30 cellular contexts compared by ENCODE assay signal in the genomic region with DNA sequence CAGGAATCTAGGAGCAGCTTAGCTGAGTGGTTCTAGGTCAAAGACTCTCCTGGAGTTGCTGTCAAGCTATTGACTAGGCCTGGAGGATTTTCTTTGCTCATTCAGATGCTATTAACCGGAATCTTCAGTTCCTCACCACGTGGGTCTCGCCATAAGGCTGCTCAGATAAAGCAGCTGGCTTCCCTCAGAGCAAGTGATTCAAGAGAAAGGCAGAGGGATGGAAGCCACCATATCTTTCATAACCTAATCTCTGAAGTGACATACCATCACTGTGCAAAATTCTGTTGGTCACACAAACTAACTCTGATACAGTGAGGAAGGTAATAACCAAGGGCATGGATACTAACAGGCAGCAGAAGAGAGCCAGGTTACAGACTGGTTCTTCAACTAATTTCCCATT.
"Had no signal": no experiment of that assay in that cellular context is flagged by ENCODE, and none has a peak within 500 bp of the region (broad histone marks: within the 10 kb centered on the region; RNA-seq: fewer than 3 reads in every experiment).

No MANE protein-coding gene starts in this region.

- H3K9me3 Mint-ChIP-seq: activated B cell treated with CpG ODN at 0.5 μM for 24 hours; activated CD4-positive, alpha-beta T cell treated with anti-CD3 and anti-CD28 coated beads, Interleukin-2, amount 10 ng/mL, durations not matched to agents 24 days and 14 days; activated naive CD4-positive, alpha-beta T cell treated with anti-CD3 and anti-CD28 coated beads for 36 hours; activated T-cell treated with anti-CD3 and anti-CD28 coated beads, Interleukin-2, amount 50 U/mL, for 4 hours; IgD-negative memory B cell had no signal

- H3K27ac Mint-ChIP-seq: activated B cell treated with CpG ODN at 0.5 μM for 24 hours; activated CD4-positive, alpha-beta T cell treated with anti-CD3 and anti-CD28 coated beads, Interleukin-2, amount 10 ng/mL, durations not matched to agents 24 days and 14 days; activated naive CD4-positive, alpha-beta T cell treated with anti-CD3 and anti-CD28 coated beads for 36 hours; activated naive CD8-positive, alpha-beta T cell; IgD-negative memory B cell had no signal

- H3K27me3 ChIP-seq: brain microvascular endothelial cell, cardiac muscle cell, MG63, Peyer's patch, SJCRH30 had no signal

- H3K36me3 ChIP-seq: brain microvascular endothelial cell, cardiac muscle cell, MG63, SJCRH30 had no signal

- H3K9me3 ChIP-seq: MG63, Peyer's patch, SJCRH30, SK-N-SH had no signal

- H3K9ac ChIP-seq: SK-N-SH had no signal

- H3K27me3 Mint-ChIP-seq: activated B cell treated with CpG ODN at 0.5 μM for 24 hours; activated CD4-positive, alpha-beta T cell treated with anti-CD3 and anti-CD28 coated beads, Interleukin-2, amount 10 ng/mL, durations not matched to agents 24 days and 14 days; activated naive CD8-positive, alpha-beta T cell; IgD-negative memory B cell had no signal

- H3K4me1 ChIP-seq: Peyer's patch, SJCRH30 had no signal

- ATAC-seq: activated T-cell treated with anti-CD3 and anti-CD28 coated beads, Interleukin-2, amount 50 U/mL, for 4 hours had no signal

- H3K4me3 Mint-ChIP-seq: activated B cell treated with CpG ODN at 0.5 μM for 24 hours; activated CD4-positive, alpha-beta T cell treated with anti-CD3 and anti-CD28 coated beads, Interleukin-2, amount 10 ng/mL, durations not matched to agents 24 days and 14 days; activated naive CD4-positive, alpha-beta T cell treated with anti-CD3 and anti-CD28 coated beads for 36 hours; activated naive CD8-positive, alpha-beta T cell; activated T-cell treated with anti-CD3 and anti-CD28 coated beads, Interleukin-2, amount 50 U/mL, for 4 hours had no signal

- DNase-seq: activated B cell treated with CpG ODN at 0.5 μM for 24 hours; activated CD4-positive, alpha-beta T cell treated with anti-CD3 and anti-CD28 coated beads for 1 hour; activated CD4-positive, alpha-beta T cell treated with anti-CD3 and anti-CD28 coated beads, Interleukin-2, amount 10 ng/mL, durations not matched to agents 24 days and 14 days; activated CD4-positive, alpha-beta T cell treated with anti-CD3 and anti-CD28 coated beads, Interleukin-2, amount 50 U/mL, for 48 hours; activated CD8-positive, alpha-beta memory T cell treated with anti-CD3 and anti-CD28 coated beads for 24 hours; activated effector memory CD4-positive, alpha-beta T cell treated with anti-CD3 and anti-CD28 coated beads, Interleukin-2, amount 50 U/mL, for 16 hours; activated naive CD4-positive, alpha-beta T cell treated with anti-CD3 and anti-CD28 coated beads for 36 hours; activated T-cell treated with anti-CD3 and anti-CD28 coated beads, Interleukin-2, amount 50 U/mL, for 4 hours; brain microvascular endothelial cell; MG63; MV-4-11; NCI-H1092 treated with DMSO at 0.1 percent for 48 hours; NCI-H1417 treated with DMSO at 0.1 percent for 48 hours; NCI-H1694; NCI-H2029; NCI-H2107; NCI-H2171 treated with DMSO at 0.1 percent for 48 hours; NCI-H345; NCI-H510A; NCI-H526 treated with DMSO at 0.1 percent for 48 hours; NCI-H82; Peyer's patch; Right ventricle myocardium superior; SJCRH30; SK-N-SH; T-helper 1 cell had no signal

- H3K4me3 ChIP-seq: cardiac muscle cell, MG63, Peyer's patch, SJCRH30 had no signal

- H3K27ac ChIP-seq: brain microvascular endothelial cell, cardiac muscle cell, Peyer's patch, RWPE1, SJCRH30 had no signal

- H3K4me1 Mint-ChIP-seq: activated B cell treated with CpG ODN at 0.5 μM for 24 hours; activated CD4-positive, alpha-beta T cell treated with anti-CD3 and anti-CD28 coated beads, Interleukin-2, amount 10 ng/mL, durations not matched to agents 24 days and 14 days had no signal

- H3K4me2 ChIP-seq: SK-N-SH had no signal
